Comparison of ENCODE assay signal across 14 cellular contexts in the genomic region with DNA sequence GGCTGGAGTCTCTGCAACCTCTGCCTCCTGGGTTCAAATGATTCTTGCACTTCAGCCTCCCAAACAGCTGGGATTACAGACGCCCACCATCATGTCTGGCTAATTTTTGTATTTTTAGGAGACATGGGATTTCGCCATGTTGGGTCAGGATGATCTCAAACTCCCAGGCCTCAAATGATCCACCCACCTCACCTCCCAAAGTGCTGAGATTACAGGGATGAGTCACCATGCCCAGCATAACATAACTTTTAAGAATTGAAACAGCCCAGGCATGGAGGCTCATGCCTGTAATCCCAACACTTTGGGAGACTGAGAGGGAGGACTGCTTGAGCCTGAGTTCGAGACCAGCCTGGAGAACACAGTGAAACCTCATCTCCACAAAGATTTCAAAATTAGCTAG. TPM values are rescaled to one million over a fixed set of nuclear protein-coding genes. Genes with fewer than 3 reads are reported as not detected.
A peak's percentile ranks its signal among the peaks of the same experiment; 100 is the strongest.
DNase-seq lines count a peak whose midpoint lies in the region; ATAC-seq and TF ChIP-seq lines count a peak whose summit lies in the region.
"Had no signal": no experiment of that assay in that cellular context is flagged by ENCODE, and none has a peak within 500 bp of the region (broad histone marks: within the 10 kb centered on the region; RNA-seq: fewer than 3 reads in every experiment).

No MANE protein-coding gene starts in this region.

- DNase-seq in BE2C, result no peak
- DNase-seq in H9, result no peak
- DNase-seq in activated CD4-positive, alpha-beta memory T cell treated with anti-CD3 and anti-CD28 coated beads, Interleukin-2, amount 10 ng/mL, durations not matched to agents 7 days and 5 days, result no peak
- DNase-seq in fibroblast of the aortic adventitia (ENCODE audit: low read depth), result peak; percentile 58
- DNase-seq in posterior vena cava (ENCODE audit: low spot score), result no peak
- no peak for DNase-seq in stimulated activated CD4-positive, alpha-beta T cell treated with anti-CD3 and anti-CD28 coated beads, Interleukin-1b, Interleukin-23, amount 100 ng/mL, for 48 hours
- DNase-seq: COR-L47, heart right ventricle, NCI-H1105 treated with DMSO at 0.1 percent for 48 hours, transverse colon had no signal

- peaks cover 0 to 2% of the 10 kb centered on the region in 2 experiments; a peak in 1 of 5 replicates for H3K9me3 Mint-ChIP-seq in H9
- H3K9me3 Mint-ChIP-seq in activated CD4-positive, alpha-beta memory T cell treated with anti-CD3 and anti-CD28 coated beads, Interleukin-2, amount 10 ng/mL, durations not matched to agents 7 days and 5 days, result no peaks in the 10 kb centered on the region
- H3K9me3 Mint-ChIP-seq: memory B cell had no signal

- peak overlapping the region; percentile 53 to 66 for H3K4me3 Mint-ChIP-seq in H9
- H3K4me3 Mint-ChIP-seq in activated CD4-positive, alpha-beta memory T cell treated with anti-CD3 and anti-CD28 coated beads, Interleukin-2, amount 10 ng/mL, durations not matched to agents 7 days and 5 days, result peak overlapping the region; percentile 37
- H3K4me3 Mint-ChIP-seq: memory B cell had no signal

- no peak overlapping the region for H3K14ac ChIP-seq in H9 (ENCODE audit: insufficient read depth, low read length)

- no peak for TF ChIP-seq CTCF in BE2C (IDR thresholded peaks at IDR 0.05; ENCODE audit: low read depth, low read length)
- TF ChIP-seq CTCF in H9 (conservative IDR thresholded peaks at IDR 0.05), result no peak
- no peak for TF ChIP-seq CTCF in fibroblast of the aortic adventitia (IDR thresholded peaks at IDR 0.05; ENCODE audit: insufficient read depth, low read length)

- no peaks in the 10 kb centered on the region for H3K27me3 Mint-ChIP-seq in H9 (ENCODE audit: low read depth)
- no peaks in the 10 kb centered on the region for H3K27me3 Mint-ChIP-seq in activated CD4-positive, alpha-beta memory T cell treated with anti-CD3 and anti-CD28 coated beads, Interleukin-2, amount 10 ng/mL, durations not matched to agents 7 days and 5 days
- H3K27me3 Mint-ChIP-seq: memory B cell had no signal

- H3K27ac Mint-ChIP-seq in H9, result no peak overlapping the region; a peak in 1 of 7 replicates
- no peak overlapping the region for H3K27ac Mint-ChIP-seq in activated CD4-positive, alpha-beta memory T cell treated with anti-CD3 and anti-CD28 coated beads, Interleukin-2, amount 10 ng/mL, durations not matched to agents 7 days and 5 days
- H3K27ac Mint-ChIP-seq: memory B cell had no signal

- H3K36me3 ChIP-seq in BE2C, result peaks cover 67% of the 10 kb centered on the region

- H4K20me1 ChIP-seq in H9 (ENCODE audit: control insufficient read depth, insufficient read depth, insufficient read length), result no peaks in the 10 kb centered on the region

- H3K4me1 ChIP-seq in BE2C (no peaks in the 10 kb centered on the region; the same call in 1 of the 2 replicates), H9 (ENCODE audit: insufficient read depth, low read length) (no peaks in the 10 kb centered on the region)

- no peak overlapping the region for H3T11ph ChIP-seq in H9 (ENCODE audit: low read length)

- H3K9ac ChIP-seq in H9 (ENCODE audit: extremely low read depth, insufficient read length, low read length), result no peak overlapping the region

- ATAC-seq in HG02759 (IDR thresholded peaks at IDR 0.05; ENCODE audit: unreplicated experiment) (no peak), GM18907 (IDR thresholded peaks at IDR 0.05; ENCODE audit: unreplicated experiment) (no peak)
- ATAC-seq: heart right ventricle had no signal

- peaks cover 6 to 10% of the 10 kb centered on the region in 2 experiments for H3K4me1 Mint-ChIP-seq in H9
- H3K4me1 Mint-ChIP-seq in activated CD4-positive, alpha-beta memory T cell treated with anti-CD3 and anti-CD28 coated beads, Interleukin-2, amount 10 ng/mL, durations not matched to agents 7 days and 5 days, result peaks cover 42% of the 10 kb centered on the region

- no peak overlapping the region for H3K27ac ChIP-seq in H9 (ENCODE audit: insufficient read length, low read depth, low read length)
- H3K27ac ChIP-seq: coronary artery, heart right ventricle, transverse colon had no signal

- H3K27me3 ChIP-seq in BE2C (no peaks in the 10 kb centered on the region), H9 (ENCODE audit: insufficient read depth, low read length) (no peaks in the 10 kb centered on the region)
- H3K27me3 ChIP-seq: heart right ventricle, transverse colon had no signal

- CTCF ChIA-PET in activated CD4-positive, alpha-beta memory T cell treated with anti-CD3 and anti-CD28 coated beads, Interleukin-2, amount 10 ng/mL, durations not matched to agents 7 days and 5 days (lab: Charles Lee), result interaction anchor here (0.6 to 3.6 kb wide), 2 partner anchors 51 to 308 kb away, joined by 3 to 10 read pairs; a partner anchor contains a TSS

- peaks cover 7% of the 10 kb centered on the region for H3K23me2 ChIP-seq in H9 (ENCODE audit: insufficient read length, low read depth, low read length, poor library complexity, severe bottlenecking)

- POLR2A ChIA-PET in activated CD4-positive, alpha-beta memory T cell treated with anti-CD3 and anti-CD28 coated beads, Interleukin-2, amount 10 ng/mL, durations not matched to agents 7 days and 5 days (lab: Charles Lee), result interaction anchor here (1.3 to 2.8 kb wide), 2 partner anchors 52 to 107 kb away, joined by 6 to 9 read pairs; a partner anchor contains a TSS

- no peak overlapping the region for H3K18ac ChIP-seq in H9 (ENCODE audit: insufficient read length, low read depth, low read length)

- H2BK5ac ChIP-seq in H9 (ENCODE audit: insufficient read length, low read length), result no peak overlapping the region

- H3K4me2 ChIP-seq in H9 (ENCODE audit: insufficient read depth, insufficient read length, low read length), result no peak overlapping the region

- H4K91ac ChIP-seq in H9 (ENCODE audit: insufficient read length, low read depth, low read length), result no peak overlapping the region

- no peak overlapping the region for H3K23ac ChIP-seq in H9 (ENCODE audit: insufficient read length, low read depth, low read length)

- peaks cover 21% of the 10 kb centered on the region; the same call in 1 of the 2 replicates for H3K79me2 ChIP-seq in H9 (ENCODE audit: insufficient read depth, low read length)

- no peak overlapping the region for H2BK120ac ChIP-seq in H9 (ENCODE audit: low read depth, low read length, poor library complexity, severe bottlenecking)

- no CpG with 5 or more reads among the region's 3 CpGs for WGBS in H9 (ENCODE audit: extremely low coverage, insufficient read length, low lambda C conversion rate)

- no peak overlapping the region for H2AFZ ChIP-seq in H9 (ENCODE audit: low read length)

- H3K4me3 ChIP-seq in BE2C (ENCODE audit: low read depth, low read length), result peak overlapping the region; percentile 12; the same call in 1 of the 2 replicates
- H3K4me3 ChIP-seq in fibroblast of the aortic adventitia (ENCODE audit: low read depth, low read length), result no peak overlapping the region
- H3K4me3 ChIP-seq: coronary artery, heart right ventricle, transverse colon had no signal

- H2BK12ac ChIP-seq in H9 (ENCODE audit: insufficient read length, low read depth, low read length), result no peak overlapping the region

- peaks cover 51 to 68% (median 64%) of the 10 kb centered on the region in 3 experiments for H3K36me3 Mint-ChIP-seq in H9 (ENCODE audit: insufficient read depth in 1 of 3, low read depth in 3 of 3)
- H3K36me3 Mint-ChIP-seq in activated CD4-positive, alpha-beta memory T cell treated with anti-CD3 and anti-CD28 coated beads, Interleukin-2, amount 10 ng/mL, durations not matched to agents 7 days and 5 days (ENCODE audit: low read depth), result peaks cover 62% of the 10 kb centered on the region

- no peak overlapping the region for H4K8ac ChIP-seq in H9 (replicated peaks; ENCODE audit: insufficient read length, low read depth, low read length)

- H2AK5ac ChIP-seq in H9 (ENCODE audit: insufficient read length, low read length), result no peak overlapping the region

- no peak overlapping the region for H3K4ac ChIP-seq in H9 (ENCODE audit: low read depth, low read length)

- no peak overlapping the region for H2BK15ac ChIP-seq in H9 (ENCODE audit: low read depth, low read length)

- H3K56ac ChIP-seq in H9 (ENCODE audit: insufficient read length, low read depth, low read length), result no peak overlapping the region

- no peak overlapping the region for H2BK20ac ChIP-seq in H9 (ENCODE audit: low read depth, low read length, poor library complexity, severe bottlenecking)

- H3K79me1 ChIP-seq in H9 (ENCODE audit: insufficient read depth, low read depth, low read length, poor library complexity, severe bottlenecking), result peaks cover 14% of the 10 kb centered on the region

- H3K9me3 ChIP-seq in BE2C (no peaks in the 10 kb centered on the region), H9 (ENCODE audit: control insufficient read depth, low read depth, low read length) (no peaks in the 10 kb centered on the region)
- H3K9me3 ChIP-seq: heart right ventricle, transverse colon had no signal

- intact Hi-C loops in posterior vena cava (cut with DNase I), result no loop called here

- H4K5ac ChIP-seq in H9 (ENCODE audit: insufficient read length, low read depth, low read length), result no peak overlapping the region

RNA-seq across cellular contexts. Expression of a gene that starts 2.5 kb away (rescaled TPM):
- polyA plus RNA-seq in BE2C (2012; ENCODE audit: insufficient read depth, insufficient read length, low read depth), result 264 TPM
- 334 and 343 TPM in 2 replicates for total RNA-seq in H9 (2021)
- total RNA-seq in activated CD4-positive, alpha-beta memory T cell treated with anti-CD3 and anti-CD28 coated beads, Interleukin-2, amount 10 ng/mL, durations not matched to agents 7 days and 5 days, result 100 to 1,000 TPM; 146 to 157 TPM
- total RNA-seq in fibroblast of the aortic adventitia (ENCODE audit: low replicate concordance), result 178 and 183 TPM in 2 replicates
- 10 to 100 TPM; 93.4 to 95.1 TPM for total RNA-seq in posterior vena cava

RNA-seq across cellular contexts. Expression of a gene that starts 51.8 kb away (rescaled TPM):
- polyA plus RNA-seq in BE2C (2012; ENCODE audit: insufficient read depth, insufficient read length, low read depth), result 40.1 TPM
- total RNA-seq in H9 (2021) (43.1 and 43.5 TPM in 2 replicates), fibroblast of the aortic adventitia (ENCODE audit: low replicate concordance) (31.9 and 106 TPM in 2 replicates), posterior vena cava (10 to 100 TPM; 51.2 to 60.9 TPM)
- 10 to 100 TPM; 68.9 to 70.9 TPM for total RNA-seq in activated CD4-positive, alpha-beta memory T cell treated with anti-CD3 and anti-CD28 coated beads, Interleukin-2, amount 10 ng/mL, durations not matched to agents 7 days and 5 days
